Comparison of ENCODE assay signal across 1 cellular context in genomic region chr11:101920992-101921391, GRCh38.
TF ChIP-seq lines count a peak whose summit lies in the region.

No MANE protein-coding gene starts in this region.

TF ChIP-seq in WTC11, 78 proteins besides CTCF, POLR2A, EP300 and RAD21 (continued from another document):
- no peak for TF ChIP-seq USF2 (CRISPR knock-in tag; IDR thresholded peaks at IDR 0.05)
- TF ChIP-seq ATF1 (CRISPR knock-in tag; IDR thresholded peaks at IDR 0.05), result no peak
- TF ChIP-seq ZNF425 (CRISPR knock-in tag; conservative IDR thresholded peaks at IDR 0.05), result no peak
- no peak for TF ChIP-seq MXD4 (CRISPR knock-in tag; IDR thresholded peaks at IDR 0.05; ENCODE audit: borderline replicate concordance)
- TF ChIP-seq CBFB (CRISPR knock-in tag; IDR thresholded peaks at IDR 0.05; ENCODE audit: low read depth), result no peak
- no peak for TF ChIP-seq HMGXB4 (CRISPR knock-in tag; IDR thresholded peaks at IDR 0.05)
- TF ChIP-seq ARID4B (CRISPR knock-in tag; IDR thresholded peaks at IDR 0.05; ENCODE audit: borderline replicate concordance), result no peak
- no peak for TF ChIP-seq NFYB (CRISPR knock-in tag; conservative IDR thresholded peaks at IDR 0.05; ENCODE audit: low read depth)
- TF ChIP-seq AR (CRISPR knock-in tag; IDR thresholded peaks at IDR 0.05), result no peak
- no peak for TF ChIP-seq TEAD1 (CRISPR knock-in tag; IDR thresholded peaks at IDR 0.05)
- no peak for TF ChIP-seq USF1 (CRISPR knock-in tag; IDR thresholded peaks at IDR 0.05)
- no peak for TF ChIP-seq PRDM15 (CRISPR knock-in tag; IDR thresholded peaks at IDR 0.05)
- no peak for TF ChIP-seq NFE2L1 (CRISPR knock-in tag; IDR thresholded peaks at IDR 0.05)
- no peak for TF ChIP-seq CDX4 (CRISPR knock-in tag; IDR thresholded peaks at IDR 0.05; ENCODE audit: borderline replicate concordance)
